ENCODE assay signal across 8 cellular contexts in the genomic region with DNA sequence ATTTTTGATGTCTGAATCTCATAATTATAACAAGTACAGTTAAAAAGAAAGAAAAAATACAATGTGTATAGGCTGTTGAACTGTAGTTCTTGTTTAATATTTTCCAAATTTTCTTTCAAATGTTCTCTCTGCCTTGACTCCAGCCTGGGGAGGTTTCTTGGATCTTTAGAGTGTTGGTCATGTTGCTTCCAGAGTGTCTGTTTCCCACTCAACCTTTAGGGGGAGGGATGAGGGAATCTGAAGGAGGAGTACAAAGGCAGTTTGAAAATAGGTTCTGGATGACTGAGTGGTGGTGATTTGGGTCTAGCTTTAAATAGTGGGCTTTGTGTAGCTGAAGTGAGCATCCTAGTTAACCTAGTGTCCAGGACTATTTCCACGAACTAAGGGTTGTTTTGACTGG. TPM values are rescaled to one million over a fixed set of nuclear protein-coding genes. Genes with fewer than 3 reads are reported as not detected.
DNase-seq lines count a peak whose midpoint lies in the region; ATAC-seq, FAIRE-seq and TF ChIP-seq lines count a peak whose summit lies in the region.

No MANE protein-coding gene starts in this region.

- H3K9me3 ChIP-seq in colonic mucosa (no peaks in the 10 kb centered on the region), lung (ENCODE audit: control insufficient read depth in 2 of 2, insufficient read depth in 1 of 2, low read length in 1 of 2) (no peaks in the 10 kb centered on the region)

- H3K27me3 ChIP-seq in colonic mucosa, result no peaks in the 10 kb centered on the region
- no peaks in the 10 kb centered on the region for H3K27me3 ChIP-seq in lung (ENCODE audit: control insufficient read depth, insufficient read depth)

- peak overlapping the region; percentile 81 for H3K4me3 ChIP-seq in LNCaP clone FGC (ENCODE audit: low read depth, low read length)
- peak overlapping the region; percentile 46 for H3K4me3 ChIP-seq in colonic mucosa
- peak overlapping the region; percentile 69 for H3K4me3 ChIP-seq in lung

- H3K27ac ChIP-seq in colonic mucosa (peak overlapping the region; percentile 89), lung (ENCODE audit: low read depth in 1 of 2, low read length in 1 of 2) (peak overlapping the region; percentile 56 to 77)

- ATAC-seq in lung (ENCODE audit: insufficient read depth, low FRiP score), result no peak

- in situ Hi-C loops in ACHN (cut with HindIII; ENCODE audit: low pct_ligation_motif_present, low pct_unique_long_range_greater_than_20kb, low sequenced_read_pairs), result no loop called here

- H3K4me1 ChIP-seq in colonic mucosa (peaks cover 8% of the 10 kb centered on the region), lung (ENCODE audit: control insufficient read depth in 2 of 2, insufficient read depth in 2 of 2, low read length in 2 of 2) (peaks cover 2 to 36% of the 10 kb centered on the region in 2 donors)

- 16 to 43% methylated on average over 1 of the region's 1 CpG for WGBS in lung, 2 donors

- peak overlapping the region; percentile 56 to 86 for H3K9ac ChIP-seq in colonic mucosa (ENCODE audit: low read depth in 2 of 2, low read length in 2 of 2)

- intact Hi-C loops in colonic mucosa (cut with DNase I), result loop anchor here (5.0 kb wide), 1 partner anchor 34 kb away; no protein-coding TSS in a partner anchor

- no peak for FAIRE-seq in urothelium cell line (lab: Jason Lieb, UNC)

- TF ChIP-seq CTCF in LNCaP clone FGC (IDR thresholded peaks at IDR 0.05; ENCODE audit: control insufficient read depth, extremely low read depth, insufficient read depth) (peak; percentile 37), colonic mucosa (IDR thresholded peaks at IDR 0.05) (peak; percentile 20), lung (IDR thresholded peaks at IDR 0.05; ENCODE audit: control extremely low read depth, extremely low read depth) (no peak)

- no peaks in the 10 kb centered on the region for H3K36me3 ChIP-seq in colonic mucosa
- peaks cover 0 to 1% of the 10 kb centered on the region in 2 donors for H3K36me3 ChIP-seq in lung (ENCODE audit: control insufficient read depth in 2 of 2, insufficient read depth in 2 of 2, low read length in 2 of 2)

- peak; percentile 53 for DNase-seq in ACHN
- no peak for DNase-seq in LNCaP clone FGC (ENCODE audit: low read depth)
- peak; percentile 41 for DNase-seq in colonic mucosa
- DNase-seq in lung (ENCODE audit: low spot score), result no peak
- peak; percentile 54 for DNase-seq in urothelium cell line (ENCODE audit: low spot score)
- no peak for DNase-seq in RPMI8226
- DNase-seq in activated naive CD4-positive, alpha-beta T cell treated with anti-CD3 and anti-CD28 coated beads, Interleukin-2, amount 50 U/mL, for 16 hours, result no peak
- DNase-seq in T-helper 1 cell, result no peak

RNA-seq across cellular contexts. Expression of gene CTNND1, which starts 2.0 kb away (rescaled TPM):
- total RNA-seq in colonic mucosa, result 100 to 1,000 TPM; 375 to 416 TPM
- 100 to 1,000 TPM; 197 to 423 TPM for total RNA-seq in lung
- 10 to 100 TPM; 36.5 to 59.9 TPM for polyA plus RNA-seq in lung

RNA-seq across cellular contexts. Expression of gene BTBD18, which starts 11.9 kb away (rescaled TPM):
- total RNA-seq in colonic mucosa (not detected), lung (not detected)
- not detected for polyA plus RNA-seq in lung

RNA-seq across cellular contexts. Expression of gene SELENOH, which starts 22.3 kb away (rescaled TPM):
- total RNA-seq in colonic mucosa, result 100 to 1,000 TPM in 1 of 2 donors, 10 to 100 TPM in 1; 86.9 to 140 TPM
- 100 to 1,000 TPM in 1 of 2 donors, 10 to 100 TPM in 1; 77.3 to 123 TPM for total RNA-seq in lung
- polyA plus RNA-seq in lung, result 100 to 1,000 TPM; 155 TPM

RNA-seq across cellular contexts. Expression of gene TMX2, which starts 51.2 kb away (rescaled TPM):
- total RNA-seq in colonic mucosa, result 100 to 1,000 TPM in 1 of 2 donors, 10 to 100 TPM in 1; 92.1 to 145 TPM
- 10 to 100 TPM; 55.1 to 71.8 TPM for total RNA-seq in lung
- polyA plus RNA-seq in lung, result 10 to 100 TPM; 51.7 to 89.6 TPM

RNA-seq across cellular contexts. Expression of gene MED19, which starts 51.6 kb away (rescaled TPM):
- 10 to 100 TPM; 10.6 to 14.0 TPM for total RNA-seq in colonic mucosa
- total RNA-seq in lung, result 10 to 100 TPM; 12.0 to 14.9 TPM
- 10 to 100 TPM in 1 of 2 donors, 1 to 10 TPM in 1; 8.7 to 15.1 TPM for polyA plus RNA-seq in lung

Comparison
In these comparisons a context has a peak if more than half of its experiments do, and no peak if none do; other contexts are left out.
1. DNase-seq: peak in ACHN (single experiment), colonic mucosa (single experiment) and urothelium cell line (single experiment); none in LNCaP clone FGC (single experiment), lung (single experiment), RPMI8226 (single experiment), activated naive CD4-positive, alpha-beta T cell treated with anti-CD3 and anti-CD28 coated beads, Interleukin-2, amount 50 U/mL, for 16 hours (single experiment) and T-helper 1 cell (0 of 5).
2. Peak in every context shown above with its lines, with median percentiles within 50 percentile points of each other: H3K4me3 ChIP-seq.